1 cellular context compared by ENCODE assay signal in the genomic region with DNA sequence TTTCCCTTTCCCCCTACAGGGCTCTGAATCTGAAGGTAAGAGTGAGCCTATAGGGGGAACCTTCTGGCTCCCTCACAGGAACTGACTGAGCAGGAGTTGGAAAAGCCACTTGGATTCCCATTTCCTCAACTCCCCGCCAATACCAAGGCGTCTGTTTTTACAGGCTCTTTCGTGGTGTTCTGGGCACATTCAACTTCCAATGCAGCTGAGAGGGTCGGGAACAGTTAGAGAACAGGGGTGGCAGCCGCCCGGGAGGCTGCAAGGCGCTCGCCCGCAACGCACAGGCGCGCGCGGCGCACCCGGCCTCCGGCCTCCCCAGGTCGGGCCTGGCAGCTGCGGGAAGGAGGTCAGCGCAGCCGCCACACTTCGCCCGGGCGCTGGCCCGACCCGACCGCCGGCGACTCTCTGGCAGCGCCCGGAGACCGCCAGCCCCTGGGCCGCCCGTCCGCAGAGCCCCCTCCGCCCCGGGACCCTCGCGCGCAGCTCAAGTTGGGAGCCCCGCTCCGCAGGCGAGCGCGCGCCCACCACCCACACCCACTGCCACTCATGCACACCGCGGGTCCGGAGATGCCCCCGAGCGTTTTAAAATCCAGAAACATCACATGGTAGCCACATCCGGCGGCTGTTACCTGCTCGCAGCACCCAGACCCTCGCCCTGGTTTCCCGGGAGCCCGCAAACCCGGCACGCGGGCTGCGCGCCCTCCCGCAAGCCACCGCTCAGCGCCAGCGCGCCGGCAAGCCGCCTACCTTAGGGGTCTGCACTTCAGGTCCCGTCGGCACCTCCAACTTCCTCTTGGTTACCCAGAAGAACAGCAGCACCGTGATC.
TF ChIP-seq lines count a peak whose summit lies in the region.

No MANE protein-coding gene starts in this region.

TF ChIP-seq in HEK293, 187 proteins besides CTCF, POLR2A, EP300 and RAD21 (continued from another document):
- TF ChIP-seq, protein P1, sequence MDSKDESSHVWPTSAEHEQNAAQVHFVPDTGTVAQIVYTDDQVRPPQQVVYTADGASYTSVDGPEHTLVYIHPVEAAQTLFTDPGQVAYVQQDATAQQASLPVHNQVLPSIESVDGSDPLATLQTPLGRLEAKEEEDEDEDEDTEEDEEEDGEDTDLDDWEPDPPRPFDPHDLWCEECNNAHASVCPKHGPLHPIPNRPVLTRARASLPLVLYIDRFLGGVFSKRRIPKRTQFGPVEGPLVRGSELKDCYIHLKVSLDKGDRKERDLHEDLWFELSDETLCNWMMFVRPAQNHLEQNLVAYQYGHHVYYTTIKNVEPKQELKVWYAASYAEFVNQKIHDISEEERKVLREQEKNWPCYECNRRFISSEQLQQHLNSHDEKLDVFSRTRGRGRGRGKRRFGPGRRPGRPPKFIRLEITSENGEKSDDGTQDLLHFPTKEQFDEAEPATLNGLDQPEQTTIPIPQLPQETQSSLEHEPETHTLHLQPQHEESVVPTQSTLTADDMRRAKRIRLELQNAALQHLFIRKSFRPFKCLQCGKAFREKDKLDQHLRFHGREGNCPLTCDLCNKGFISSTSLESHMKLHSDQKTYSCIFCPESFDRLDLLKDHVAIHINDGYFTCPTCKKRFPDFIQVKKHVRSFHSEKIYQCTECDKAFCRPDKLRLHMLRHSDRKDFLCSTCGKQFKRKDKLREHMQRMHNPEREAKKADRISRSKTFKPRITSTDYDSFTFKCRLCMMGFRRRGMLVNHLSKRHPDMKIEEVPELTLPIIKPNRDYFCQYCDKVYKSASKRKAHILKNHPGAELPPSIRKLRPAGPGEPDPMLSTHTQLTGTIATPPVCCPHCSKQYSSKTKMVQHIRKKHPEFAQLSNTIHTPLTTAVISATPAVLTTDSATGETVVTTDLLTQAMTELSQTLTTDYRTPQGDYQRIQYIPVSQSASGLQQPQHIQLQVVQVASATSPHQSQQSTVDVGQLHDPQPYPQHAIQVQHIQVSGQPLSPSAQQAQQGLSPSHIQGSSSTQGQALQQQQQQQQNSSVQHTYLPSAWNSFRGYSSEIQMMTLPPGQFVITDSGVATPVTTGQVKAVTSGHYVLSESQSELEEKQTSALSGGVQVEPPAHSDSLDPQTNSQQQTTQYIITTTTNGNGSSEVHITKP (tag by site-specific recombination; IDR thresholded peaks at IDR 0.05) = no peak
- TF ChIP-seq ZNF621 (tag by site-specific recombination; IDR thresholded peaks at IDR 0.05) (no peak), ZNF843 (tag by site-specific recombination; IDR thresholded peaks at IDR 0.05) (no peak), ZNF292 (tag by site-specific recombination; IDR thresholded peaks at IDR 0.05; ENCODE audit: borderline replicate concordance, low read depth) (no peak), KLF10 (tag by site-specific recombination; IDR thresholded peaks at IDR 0.05) (no peak), ZNF311 (tag by site-specific recombination; IDR thresholded peaks at IDR 0.05; ENCODE audit: borderline replicate concordance) (no peak)
